In genomic region chr11:20443596-20443995, GRCh38 we compare ENCODE assay signal across 9 cellular contexts. TPM values are rescaled to one million over a fixed set of nuclear protein-coding genes. Genes with fewer than 3 reads are reported as not detected.
A peak's percentile ranks its signal among the peaks of the same experiment; 100 is the strongest.
DNase-seq lines count a peak whose midpoint lies in the region; ATAC-seq, FAIRE-seq and TF ChIP-seq lines count a peak whose summit lies in the region.
"Had no signal": no experiment of that assay in that cellular context is flagged by ENCODE, and none has a peak within 500 bp of the region (broad histone marks: within the 10 kb centered on the region; RNA-seq: fewer than 3 reads in every experiment).

No MANE protein-coding gene starts in this region.

- H3K4me3 Mint-ChIP-seq in activated T-cell treated with anti-CD3 and anti-CD28 coated beads, Interleukin-2, amount 50 U/mL, for 72 hours = no peak overlapping the region
- H3K4me3 Mint-ChIP-seq: dendritic cell treated with granulocyte-macrophage colony-stimulating factor and Interleukin-4, amounts not matched to agents 40 ng/mL and 50 ng/mL, for 4 days had no signal

- no peaks in the 10 kb centered on the region for H3K9me3 ChIP-seq in AG04450 (ENCODE audit: control insufficient read depth, insufficient read depth, low read length)
- no peaks in the 10 kb centered on the region for H3K9me3 ChIP-seq in SJCRH30 (replicated peaks)
- no peaks in the 10 kb centered on the region for H3K9me3 ChIP-seq in transverse colon

- in situ Hi-C loops in transverse colon (cut with MboI; ENCODE audit: low pct_ligation_motif_present in 1 of 4, low pct_unique_long_range_greater_than_20kb in 1 of 4, low sequenced_read_pairs in 3 of 4) = no loop called here

- TF ChIP-seq CTCF in AG04450 (IDR thresholded peaks at IDR 0.05; ENCODE audit: low read depth, low read length) (peak; percentile 51), transverse colon (IDR thresholded peaks at IDR 0.05) (no peak)

- H3K36me3 ChIP-seq in SJCRH30 = 0 out of 2 replicates have a peak, but pooled peaks cover 4% of the 10 kb centered on the region
- no peaks in the 10 kb centered on the region for H3K36me3 ChIP-seq in transverse colon

- no peak for TF ChIP-seq EP300 in transverse colon (IDR thresholded peaks at IDR 0.05; ENCODE audit: low read depth)

- H3K27me3 Mint-ChIP-seq in activated T-cell treated with anti-CD3 and anti-CD28 coated beads, Interleukin-2, amount 50 U/mL, for 72 hours (ENCODE audit: low read depth) = no peaks in the 10 kb centered on the region
- H3K27me3 Mint-ChIP-seq: dendritic cell treated with granulocyte-macrophage colony-stimulating factor and Interleukin-4, amounts not matched to agents 40 ng/mL and 50 ng/mL, for 4 days had no signal

- H3K4me1 Mint-ChIP-seq in activated T-cell treated with anti-CD3 and anti-CD28 coated beads, Interleukin-2, amount 50 U/mL, for 72 hours (ENCODE audit: low read depth) = no peaks in the 10 kb centered on the region

- no peak for TF ChIP-seq POLR2A in H54 (IDR thresholded peaks at IDR 0.05; ENCODE audit: low read depth, low read length)
- TF ChIP-seq POLR2A in transverse colon (IDR thresholded peaks at IDR 0.05) = no peak

- H3K4me1 ChIP-seq in SJCRH30 = no peaks in the 10 kb centered on the region
- no peaks in the 10 kb centered on the region for H3K4me1 ChIP-seq in transverse colon

- FAIRE-seq in GM19239 (lab: Jason Lieb, UNC) (peak; percentile 35), H54 (lab: Jason Lieb, UNC) (no peak)

- peaks cover 1 to 7% of the 10 kb centered on the region in 2 donors for H3K36me3 Mint-ChIP-seq in activated T-cell treated with anti-CD3 and anti-CD28 coated beads, Interleukin-2, amount 50 U/mL, for 72 hours (ENCODE audit: insufficient read depth in 2 of 2)

- H3K27me3 ChIP-seq in AG04450 (ENCODE audit: control insufficient read depth, insufficient read depth, low read length) (no peaks in the 10 kb centered on the region), SJCRH30 (no peaks in the 10 kb centered on the region), transverse colon (no peaks in the 10 kb centered on the region)

- no peak overlapping the region for H3K27ac Mint-ChIP-seq in activated T-cell treated with anti-CD3 and anti-CD28 coated beads, Interleukin-2, amount 50 U/mL, for 72 hours
- H3K27ac Mint-ChIP-seq: dendritic cell treated with granulocyte-macrophage colony-stimulating factor and Interleukin-4, amounts not matched to agents 40 ng/mL and 50 ng/mL, for 4 days had no signal

- H3K4me3 ChIP-seq in AG04450 (ENCODE audit: low read depth, low read length) = no peak overlapping the region
- H3K4me3 ChIP-seq in SJCRH30 = no peak overlapping the region
- H3K4me3 ChIP-seq in transverse colon = no peak overlapping the region

- POLR2A ChIA-PET in AG04450 (lab: Yijun Ruan, JAX) = no interaction called here

- WGBS in transverse colon (ENCODE audit: low coverage in 1 of 2), 2 donors = 74 to 79% methylated on average over 3 of the region's 3 CpGs

- no peak overlapping the region for H3K27ac ChIP-seq in AG04450 (ENCODE audit: low read depth, low read length)
- H3K27ac ChIP-seq in SJCRH30 = no peak overlapping the region
- no peak overlapping the region for H3K27ac ChIP-seq in transverse colon

- intact Hi-C loops in transverse colon (cut with DNase I; ENCODE audit: low total_unique reads) = no loop called here

- CTCF ChIA-PET in AG04450 (lab: Charles Lee) = interaction anchor here (0.7 to 2.1 kb wide), 21 partner anchors 9 to 315 kb away, joined by 3 to 59 read pairs (median 5); no protein-coding TSS in a partner anchor

- DNase-seq in AG04450 (ENCODE audit: low read depth, low spot score) (no peak), GM19239 (ENCODE audit: insufficient read length, low spot score) (no peak), SJCRH30 (peak; percentile 11 to 61), foreskin melanocyte (peak; percentile 16), DMS79 (lab: John Stamatoyannopoulos, UW) (no peak), H54 (ENCODE audit: insufficient read length, low spot score) (no peak), transverse colon (no peak)
- DNase-seq in activated T-cell treated with anti-CD3 and anti-CD28 coated beads, Interleukin-2, amount 50 U/mL, for 72 hours = no peak

- ATAC-seq in activated T-cell treated with anti-CD3 and anti-CD28 coated beads, Interleukin-2, amount 50 U/mL, for 72 hours (replicated peaks in 1 of 2) = no peak

- H3K9me3 Mint-ChIP-seq in activated T-cell treated with anti-CD3 and anti-CD28 coated beads, Interleukin-2, amount 50 U/mL, for 72 hours = no peaks in the 10 kb centered on the region
- H3K9me3 Mint-ChIP-seq: dendritic cell treated with granulocyte-macrophage colony-stimulating factor and Interleukin-4, amounts not matched to agents 40 ng/mL and 50 ng/mL, for 4 days had no signal

RNA-seq across cellular contexts. Expression of gene PRMT3, which starts 56.1 kb away (rescaled TPM):
- polyA plus RNA-seq in AG04450 (2011; rRNA removed) = 11.6 and 14.8 TPM in 2 replicates
- polyA minus RNA-seq in AG04450 (2011; rRNA and poly(A)+ RNA removed) = 4.7 and 10.8 TPM in 2 replicates
- total RNA-seq in SJCRH30 (2014; rRNA removed; shearing (Covaris generic)) = 45.7 and 49.5 TPM in 2 replicates
- total RNA-seq in activated T-cell treated with anti-CD3 and anti-CD28 coated beads, Interleukin-2, amount 50 U/mL, for 72 hours = 10 to 100 TPM; 28.8 to 35.5 TPM
- 10 to 100 TPM in 3 of 4 donors, 1 to 10 TPM in 1; 6.7 to 21.0 (median 15.2) TPM for total RNA-seq in transverse colon

Comparison
In these comparisons a context has a peak if more than half of its experiments do, and no peak if none do; other contexts are left out.
1. DNase-seq: peak in SJCRH30 (2 of 2) and foreskin melanocyte (single experiment); none in AG04450 (single experiment), GM19239 (single experiment), activated T-cell treated with anti-CD3 and anti-CD28 coated beads, Interleukin-2, amount 50 U/mL, for 72 hours (0 of 2), DMS79 (single experiment), H54 (single experiment) and transverse colon (single experiment).